In genomic region chr15:88878720-88879184, GRCh38 we compare ENCODE assay signal across 9 cellular contexts. TPM values are rescaled to one million over a fixed set of nuclear protein-coding genes. Genes with fewer than 3 reads are reported as not detected.
A peak's percentile ranks its signal among the peaks of the same experiment; 100 is the strongest.
DNase-seq lines count a peak whose midpoint lies in the region; ATAC-seq, FAIRE-seq and TF ChIP-seq lines count a peak whose summit lies in the region.
"Had no signal": no experiment of that assay in that cellular context is flagged by ENCODE, and none has a peak within 500 bp of the region (broad histone marks: within the 10 kb centered on the region; RNA-seq: fewer than 3 reads in every experiment).

No MANE protein-coding gene starts in this region.

- intact Hi-C loops in Right ventricle myocardium inferior (cut with DNase I) = no loop called here
- intact Hi-C loops in cardiac septum (cut with DNase I) = no loop called here
- intact Hi-C loops in GM12878 (cut with micrococcal nuclease; ENCODE audit: unreplicated experiment) = no loop called here
- intact Hi-C loops in left colon (cut with DNase I, micrococcal nuclease) = no loop called here
- intact Hi-C loops in upper lobe of right lung (cut with DNase I) = no loop called here

- RAD21 ChIA-PET in GM12878 (lab: Charles Lee; ENCODE audit: unreplicated experiment) = interaction anchor here (0.9 to 1.0 kb wide), 2 partner anchors 16 to 26 kb away, joined by 3 read pairs; no protein-coding TSS in a partner anchor

- CTCF ChIA-PET in GM12878 (lab: Yijun Ruan, JAX) = interaction anchor here (0.7 to 2.0 kb wide), 10 partner anchors 9 to 300 kb away, joined by 3 to 10 read pairs (median 4); partner anchors contain the start of gene HAPLN3

- H3K27me3 ChIP-seq in HL-60 (ENCODE audit: insufficient read depth, poor library complexity, severe bottlenecking) (no peaks in the 10 kb centered on the region), GM12878 (replicated peaks in 1 of 2; ENCODE audit: control insufficient read depth in 2 of 2, insufficient read depth in 2 of 2, low read length in 1 of 2) (no peaks in the 10 kb centered on the region), upper lobe of right lung (no peaks in the 10 kb centered on the region)

- H3K79me2 ChIP-seq in GM12878 (ENCODE audit: control insufficient read depth, insufficient read depth, low read length) = no peaks in the 10 kb centered on the region

- no peaks in the 10 kb centered on the region for H4K20me1 ChIP-seq in GM12878 (ENCODE audit: control insufficient read depth, insufficient read depth)

- SMC1A ChIA-PET in GM12878 (lab: Charles Lee; ENCODE audit: uncharacterized antibody, unreplicated experiment) = interaction anchor here (1.6 kb wide), 1 partner anchor 254 kb away, joined by 5 read pairs; no protein-coding TSS in a partner anchor

- peak; percentile 47 for ATAC-seq in Right ventricle myocardium inferior
- peak; percentile 98 for ATAC-seq in GM12878
- ATAC-seq in left colon = peak; percentile 73
- peak; percentile 63 for ATAC-seq in upper lobe of right lung
- no peak for ATAC-seq in GM19463 (IDR thresholded peaks at IDR 0.05; ENCODE audit: unreplicated experiment)

- POLR2A ChIA-PET in GM12878 (lab: Charles Lee) = no interaction called here

- H3K27ac ChIP-seq in HL-60 (replicated peaks) (no peak overlapping the region), GM12878 (ENCODE audit: control insufficient read depth, insufficient read depth) (no peak overlapping the region), upper lobe of right lung (no peak overlapping the region)

- no peak overlapping the region for H2AFZ ChIP-seq in GM12878 (ENCODE audit: control insufficient read depth, low read depth, low read length)

- H3K9ac ChIP-seq in GM12878 (ENCODE audit: control insufficient read depth, insufficient read depth, low read length) = no peak overlapping the region

- no peak for FAIRE-seq in GM12878 (lab: Jason Lieb, UNC)
- FAIRE-seq: colon had no signal

- H3K4me3 ChIP-seq in HL-60 (replicated peaks; ENCODE audit: insufficient read depth, low read length) = no peak overlapping the region
- no peak overlapping the region for H3K4me3 ChIP-seq in GM12878
- H3K4me3 ChIP-seq in upper lobe of right lung = no peak overlapping the region

- in situ Hi-C loops in GM12878 (cut with MboI) = no loop called here

- H3K4me1 ChIP-seq in GM12878 (ENCODE audit: control insufficient read depth, insufficient read depth, low read length) = no peaks in the 10 kb centered on the region
- H3K4me1 ChIP-seq in upper lobe of right lung = no peaks in the 10 kb centered on the region

- no peak overlapping the region for H3K4me2 ChIP-seq in GM12878 (ENCODE audit: control insufficient read depth, insufficient read depth)

- TF ChIP-seq POLR2A in GM12878 (IDR thresholded peaks at IDR 0.05; ENCODE audit: low read depth, low read length) = no peak

- WGBS in GM12878 (ENCODE audit: insufficient coverage, insufficient replicate concordance, low lambda C conversion rate, missing lambda C conversion rate) = 75% methylated on average over 18 of the region's 18 CpGs

- TF ChIP-seq CTCF in HL-60 (IDR thresholded peaks at IDR 0.05; ENCODE audit: insufficient read depth, low read length) (peak; percentile 88), GM12878 (IDR thresholded peaks at IDR 0.05 in 2 of 3, conservative IDR thresholded peaks at IDR 0.05 in 1 of 3; ENCODE audit: control insufficient read depth in 2 of 3, extremely low read depth in 1 of 3, insufficient read depth in 1 of 3, low read depth in 3 of 3, low read length in 3 of 3) (peak; percentile 69 to 83 (median 73)), upper lobe of right lung (IDR thresholded peaks at IDR 0.05) (peak; percentile 48)

- DNase-seq in Right ventricle myocardium inferior (ENCODE audit: missing footprints) = no peak
- DNase-seq in cardiac septum (ENCODE audit: low spot score) = no peak
- DNase-seq in HL-60 (ENCODE audit: low read depth in 1 of 2, low spot score in 1 of 2) = peak in 1 of 2 experiments; percentile 33
- peak; percentile 74 to 82 for DNase-seq in SHP77 (lab: John Stamatoyannopoulos, UW)
- no peak for DNase-seq in GM12878 (ENCODE audit: low read depth, low spot score)
- DNase-seq in left colon = peak in 1 of 2 donors; percentile 44
- DNase-seq in upper lobe of right lung = no peak

- H3K36me3 ChIP-seq in GM12878 (ENCODE audit: control insufficient read depth in 2 of 2, insufficient read depth in 2 of 2, low read length in 1 of 2) (no peaks in the 10 kb centered on the region), upper lobe of right lung (no peaks in the 10 kb centered on the region)

- BruUV-seq in GM12878 (replicated peaks; lab: Mats Ljungman, UMichigan) = no TSS peak

- no peak for TF ChIP-seq EP300 in GM12878 (IDR thresholded peaks at IDR 0.05; ENCODE audit: borderline replicate concordance in 1 of 2, control insufficient read depth in 1 of 2, low read depth in 2 of 2, low read length in 2 of 2)

- H3K9me3 ChIP-seq in GM12878 (replicated peaks; ENCODE audit: control insufficient read depth, insufficient read depth, low read length) (no peaks in the 10 kb centered on the region), upper lobe of right lung (no peaks in the 10 kb centered on the region)

- TF ChIP-seq RAD21 in GM12878 (IDR thresholded peaks at IDR 0.05; ENCODE audit: insufficient read depth, low read depth, low read length) = peak; percentile 36

TF ChIP-seq in GM12878, 131 proteins besides CTCF, POLR2A, EP300 and RAD21 (continues in another document):
- TF ChIP-seq SREBF2 (IDR thresholded peaks at IDR 0.05; ENCODE audit: low read length) = no peak
- no peak for TF ChIP-seq IRF3 (IDR thresholded peaks at IDR 0.05)
- 0 out of 2 replicates have a peak, but pooled peaks have one; percentile 16 for TF ChIP-seq TCF3 (IDR thresholded peaks at IDR 0.05; ENCODE audit: borderline replicate concordance, insufficient read depth, low read depth, low read length)
- TF ChIP-seq SMC3 (IDR thresholded peaks at IDR 0.05; ENCODE audit: borderline replicate concordance, low read length) = peak; percentile 28; the same call in 1 of the 2 replicates
- TF ChIP-seq TBL1XR1 (IDR thresholded peaks at IDR 0.05; ENCODE audit: low read depth, low read length) = no peak
- TF ChIP-seq CHD4 (IDR thresholded peaks at IDR 0.05) = no peak
- no peak for TF ChIP-seq USF1 (IDR thresholded peaks at IDR 0.05; ENCODE audit: borderline replicate concordance, extremely low read length, insufficient read depth, low read depth, low read length)

RNA-seq across cellular contexts. Expression of gene HAPLN3, which starts 16.6 kb away (rescaled TPM):
- total RNA-seq in Right ventricle myocardium inferior (1.1 TPM), cardiac septum (9.8 TPM), GM12878 (2014; rRNA removed) (3.7 and 6.0 TPM in 2 replicates), GM12878 (2014; rRNA removed; fragmentation: Illumina TruSeq; extraction: Trizol) (0.64 and 0.98 TPM in 2 replicates), GM12878 (2021) (2.9 and 3.1 TPM in 2 replicates), left colon (1 to 10 TPM; 2.0 to 2.4 TPM), upper lobe of right lung (4.6 TPM)
- 5.8 and 6.3 TPM in 2 replicates for total RNA-seq in GM12878 (2013; cell fraction: nucleolus; rRNA removed)
- 0.26 TPM for polyA plus RNA-seq in GM12878 (2011; ENCODE audit: low read depth)
- polyA plus RNA-seq in GM12878 (2011; rRNA removed) (4.2 and 5.0 TPM in 2 replicates), GM12878 (2014; fragmentation: Illumina TruSeq; extraction: Trizol) (0.53 TPM in 1 of 2 replicates, not detected in the other), GM12878 (2014; fragmentation: Nextera tagmentation; extraction: Ambion mirVana) (under 1 TPM in 1 of 2 experiments, not detected in 1; 0.20 TPM), GM12878 (2014; rRNA removed) (2.6 and 3.2 TPM in 2 replicates), GM12878 (2016; fragmentation: Nextera tagmentation; extraction: Ambion mirVana) (1 to 10 TPM; 1.1 to 1.4 TPM)
- 8.3 and 10.3 TPM in 2 replicates for polyA plus RNA-seq in GM12878 (2011; cell fraction: cytosol; rRNA removed)
- 21.7 and 27.3 TPM in 2 replicates for polyA plus RNA-seq in GM12878 (2011; cell fraction: nucleus; rRNA removed)
- 0.79 and 1.5 TPM in 2 replicates for polyA plus RNA-seq in GM12878 (2012)
- 2.7 and 4.5 TPM in 2 replicates for polyA minus RNA-seq in GM12878 (2011; rRNA and poly(A)+ RNA removed)
- 1.5 and 2.2 TPM in 2 replicates for polyA minus RNA-seq in GM12878 (2011; cell fraction: cytosol; rRNA and poly(A)+ RNA removed)
- polyA minus RNA-seq in GM12878 (2011; cell fraction: nucleus; rRNA and poly(A)+ RNA removed) = 3.5 and 4.6 TPM in 2 replicates

RNA-seq across cellular contexts. Expression of gene MFGE8, which starts 34.4 kb away (rescaled TPM):
- 321 TPM for total RNA-seq in Right ventricle myocardium inferior
- total RNA-seq in cardiac septum = 1,071 TPM
- total RNA-seq in GM12878 (2013; cell fraction: nucleolus; rRNA removed) = 10.9 and 11.2 TPM in 2 replicates
- total RNA-seq in GM12878 (2014; rRNA removed) = 0.87 and 1.1 TPM in 2 replicates
- total RNA-seq in GM12878 (2014; rRNA removed; fragmentation: Illumina TruSeq; extraction: Trizol) = 0.46 and 0.81 TPM in 2 replicates
- 1.9 and 2.7 TPM in 2 replicates for total RNA-seq in GM12878 (2021)
- 0.94 TPM for polyA plus RNA-seq in GM12878 (2011; ENCODE audit: low read depth)
- polyA plus RNA-seq in GM12878 (2011; rRNA removed) = 5.2 and 5.9 TPM in 2 replicates
- polyA plus RNA-seq in GM12878 (2011; cell fraction: cytosol; rRNA removed) = 6.1 and 6.7 TPM in 2 replicates
- 37.9 and 38.4 TPM in 2 replicates for polyA plus RNA-seq in GM12878 (2011; cell fraction: nucleus; rRNA removed)
- polyA plus RNA-seq in GM12878 (2012) = 2.6 and 3.5 TPM in 2 replicates
- polyA plus RNA-seq in GM12878 (2014; fragmentation: Illumina TruSeq; extraction: Trizol) = 0.43 and 0.96 TPM in 2 replicates
- not detected for polyA plus RNA-seq in GM12878 (2014; fragmentation: Nextera tagmentation; extraction: Ambion mirVana)
- polyA plus RNA-seq in GM12878 (2014; rRNA removed) = 0.86 and 2.0 TPM in 2 replicates
- polyA plus RNA-seq in GM12878 (2016; fragmentation: Nextera tagmentation; extraction: Ambion mirVana) = 1 to 10 TPM in 1 of 2 experiments, under 1 TPM in 1; 0.96 to 1.1 TPM
- polyA minus RNA-seq in GM12878 (2011; rRNA and poly(A)+ RNA removed) = 3.4 and 7.9 TPM in 2 replicates
- polyA minus RNA-seq in GM12878 (2011; cell fraction: cytosol; rRNA and poly(A)+ RNA removed) = 2.3 and 3.2 TPM in 2 replicates
- 6.5 and 13.3 TPM in 2 replicates for polyA minus RNA-seq in GM12878 (2011; cell fraction: nucleus; rRNA and poly(A)+ RNA removed)
- total RNA-seq in left colon = 10 to 100 TPM; 37.1 to 69.8 TPM
- 168 TPM for total RNA-seq in upper lobe of right lung

Comparison
In these comparisons a context has a peak if more than half of its experiments do, and no peak if none do; other contexts are left out.
1. DNase-seq: peak in SHP77 (2 of 2); none in Right ventricle myocardium inferior (single experiment), cardiac septum (single experiment), GM12878 (single experiment) and upper lobe of right lung (single experiment).
2. Peak in every context shown above with its lines, with median percentiles within 50 percentile points of each other: CTCF ChIP-seq.